Comparison of ENCODE assay signal across 17 cellular contexts in genomic region chr3:178768072-178768864, GRCh38.
A peak's percentile ranks its signal among the peaks of the same experiment; 100 is the strongest.
DNase-seq lines count a peak whose midpoint lies in the region; ATAC-seq and TF ChIP-seq lines count a peak whose summit lies in the region.
"Had no signal": no experiment of that assay in that cellular context is flagged by ENCODE, and none has a peak within 500 bp of the region (broad histone marks: within the 10 kb centered on the region; RNA-seq: fewer than 3 reads in every experiment).

No MANE protein-coding gene starts in this region.

- H3K27me3 Mint-ChIP-seq in natural killer cell treated with Interleukin-12 subunit alpha and Interleukin-12 subunit beta and Interleukin-15 and Interleukin-18, amount 100 ng/mL, for 72 hours: no peaks in the 10 kb centered on the region
- H3K27me3 Mint-ChIP-seq in activated naive CD4-positive, alpha-beta T cell treated with anti-CD3 and anti-CD28 coated beads, Interleukin-2, amount 10 ng/mL, durations not matched to agents 7 days and 5 days: no peaks in the 10 kb centered on the region

- no peak overlapping the region for H3K4me3 ChIP-seq in trophoblast cell (ENCODE audit: low read depth, low read length)
- H3K4me3 ChIP-seq: SJCRH30, suprapubic skin had no signal

- H3K4ac ChIP-seq in trophoblast cell (ENCODE audit: low read depth, low read length): no peak overlapping the region

- no peaks in the 10 kb centered on the region for H3K4me1 ChIP-seq in trophoblast cell (ENCODE audit: control insufficient read depth in 1 of 2, insufficient read depth in 2 of 2, low read length in 2 of 2)
- H3K4me1 ChIP-seq: SJCRH30, suprapubic skin had no signal

- no peak overlapping the region for H3K27ac Mint-ChIP-seq in natural killer cell treated with Interleukin-12 subunit alpha and Interleukin-12 subunit beta and Interleukin-15 and Interleukin-18, amount 100 ng/mL, for 72 hours
- no peak overlapping the region for H3K27ac Mint-ChIP-seq in activated naive CD4-positive, alpha-beta T cell treated with anti-CD3 and anti-CD28 coated beads, Interleukin-2, amount 10 ng/mL, durations not matched to agents 7 days and 5 days

- H3K27me3 ChIP-seq in trophoblast cell (ENCODE audit: insufficient read depth, low read length): no peaks in the 10 kb centered on the region
- H3K27me3 ChIP-seq: SJCRH30, suprapubic skin had no signal

- peaks cover 10% of the 10 kb centered on the region for H3K9me3 Mint-ChIP-seq in natural killer cell treated with Interleukin-12 subunit alpha and Interleukin-12 subunit beta and Interleukin-15 and Interleukin-18, amount 100 ng/mL, for 72 hours
- H3K9me3 Mint-ChIP-seq in activated naive CD4-positive, alpha-beta T cell treated with anti-CD3 and anti-CD28 coated beads, Interleukin-2, amount 10 ng/mL, durations not matched to agents 7 days and 5 days: peaks cover 9% of the 10 kb centered on the region

- no peak overlapping the region for H3K9ac ChIP-seq in trophoblast cell (ENCODE audit: low read length)

- no peak overlapping the region for H4K12ac ChIP-seq in trophoblast cell (ENCODE audit: low read depth, low read length)

- H2BK12ac ChIP-seq in trophoblast cell (ENCODE audit: low read length): no peak overlapping the region

- ATAC-seq in GM18499 (IDR thresholded peaks at IDR 0.05; ENCODE audit: insufficient read depth, unreplicated experiment) (peak; percentile 79), GM19455 (IDR thresholded peaks at IDR 0.05; ENCODE audit: unreplicated experiment) (peak; percentile 61), HG02642 (IDR thresholded peaks at IDR 0.05; ENCODE audit: poor library complexity, unreplicated experiment) (peak; percentile 56), HG03432 (IDR thresholded peaks at IDR 0.05; ENCODE audit: unreplicated experiment) (peak; percentile 86)
- no peak for ATAC-seq in natural killer cell treated with Interleukin-12 subunit alpha and Interleukin-12 subunit beta and Interleukin-15 and Interleukin-18, amount 100 ng/mL, for 72 hours
- ATAC-seq: esophagus mucosa had no signal

- no peak overlapping the region for H2AK5ac ChIP-seq in trophoblast cell (ENCODE audit: low read length)

- no peak overlapping the region for H3K14ac ChIP-seq in trophoblast cell (ENCODE audit: low read length)

- H3K36me3 ChIP-seq in trophoblast cell (ENCODE audit: control insufficient read depth in 1 of 2, insufficient read depth in 2 of 2, low read length in 2 of 2): no peaks in the 10 kb centered on the region
- H3K36me3 ChIP-seq: SJCRH30, suprapubic skin had no signal

- no peaks in the 10 kb centered on the region for H3K4me1 Mint-ChIP-seq in natural killer cell treated with Interleukin-12 subunit alpha and Interleukin-12 subunit beta and Interleukin-15 and Interleukin-18, amount 100 ng/mL, for 72 hours (ENCODE audit: low read depth in 2 of 2)
- H3K4me1 Mint-ChIP-seq in activated naive CD4-positive, alpha-beta T cell treated with anti-CD3 and anti-CD28 coated beads, Interleukin-2, amount 10 ng/mL, durations not matched to agents 7 days and 5 days: peaks cover 6% of the 10 kb centered on the region

- H3K9me3 ChIP-seq in trophoblast cell (ENCODE audit: insufficient read depth, low read depth, low read length): no peaks in the 10 kb centered on the region
- H3K9me3 ChIP-seq: SJCRH30, suprapubic skin had no signal

- no peaks in the 10 kb centered on the region for H3K79me1 ChIP-seq in trophoblast cell (ENCODE audit: low read length)

- H2AFZ ChIP-seq in trophoblast cell (ENCODE audit: insufficient read depth, low read length, poor library complexity): no peak overlapping the region

- no peak overlapping the region for H4K8ac ChIP-seq in trophoblast cell (ENCODE audit: low read depth, low read length)

- H3K36me3 Mint-ChIP-seq in natural killer cell treated with Interleukin-12 subunit alpha and Interleukin-12 subunit beta and Interleukin-15 and Interleukin-18, amount 100 ng/mL, for 72 hours: no peaks in the 10 kb centered on the region
- H3K36me3 Mint-ChIP-seq in activated naive CD4-positive, alpha-beta T cell treated with anti-CD3 and anti-CD28 coated beads, Interleukin-2, amount 10 ng/mL, durations not matched to agents 7 days and 5 days: no peaks in the 10 kb centered on the region

- DNase-seq in natural killer cell treated with Interleukin-12 subunit alpha and Interleukin-12 subunit beta and Interleukin-15 and Interleukin-18, amount 100 ng/mL, for 72 hours (ENCODE audit: low spot score): no peak
- DNase-seq in trophoblast cell (no peak), HEK293T (ENCODE audit: extremely low spot score) (no peak)
- no peak for DNase-seq in activated naive CD4-positive, alpha-beta T cell treated with anti-CD3 and anti-CD28 coated beads, Interleukin-2, amount 10 ng/mL, durations not matched to agents 7 days and 5 days
- DNase-seq: activated CD4-positive, alpha-beta T cell treated with anti-CD3 and anti-CD28 coated beads, Interleukin-2, amount 50 U/mL, for 48 hours; aorta; cortex of kidney; GF-D8; hippocampal formation; MV-4-11; SJCRH30 had no signal

- H3K4me2 ChIP-seq in trophoblast cell (ENCODE audit: low read length): no peak overlapping the region

- no peak overlapping the region for H3K23ac ChIP-seq in trophoblast cell (ENCODE audit: low read length)

- H2BK5ac ChIP-seq in trophoblast cell (ENCODE audit: low read depth, low read length, poor library complexity): no peak overlapping the region

- WGBS in trophoblast cell (ENCODE audit: extremely low coverage, insufficient coverage, insufficient read length): no CpG with 5 or more reads among the region's 5 CpGs

- H4K91ac ChIP-seq in trophoblast cell (ENCODE audit: low read depth, low read length): no peak overlapping the region

- CTCF ChIA-PET in activated naive CD4-positive, alpha-beta T cell treated with anti-CD3 and anti-CD28 coated beads, Interleukin-2, amount 10 ng/mL, durations not matched to agents 7 days and 5 days (lab: Charles Lee): no interaction called here
- CTCF ChIA-PET in HEK293T (lab: Yijun Ruan, JAX): no interaction called here

- H3K4me3 Mint-ChIP-seq in natural killer cell treated with Interleukin-12 subunit alpha and Interleukin-12 subunit beta and Interleukin-15 and Interleukin-18, amount 100 ng/mL, for 72 hours: no peak overlapping the region
- no peak overlapping the region for H3K4me3 Mint-ChIP-seq in activated naive CD4-positive, alpha-beta T cell treated with anti-CD3 and anti-CD28 coated beads, Interleukin-2, amount 10 ng/mL, durations not matched to agents 7 days and 5 days

- H3K79me2 ChIP-seq in trophoblast cell (ENCODE audit: control insufficient read depth, insufficient read depth, low read length, poor library complexity): no peaks in the 10 kb centered on the region

- no peak overlapping the region for H2BK120ac ChIP-seq in trophoblast cell (ENCODE audit: insufficient read depth, low read length, poor library complexity)

- POLR2A ChIA-PET in HEK293T (lab: Yijun Ruan, JAX): no interaction called here

- H3K27ac ChIP-seq in trophoblast cell (ENCODE audit: low read depth, low read length): no peak overlapping the region
- H3K27ac ChIP-seq: SJCRH30, suprapubic skin had no signal

- no peak overlapping the region for H3K18ac ChIP-seq in trophoblast cell (ENCODE audit: low read length)

TF ChIP-seq in HEK293T, 16 proteins besides CTCF, POLR2A, EP300 and RAD21:
- TF ChIP-seq HDGF (IDR thresholded peaks at IDR 0.05; ENCODE audit: borderline replicate concordance) (no peak), BHLHE40 (IDR thresholded peaks at IDR 0.05; ENCODE audit: borderline replicate concordance) (no peak), L3MBTL2 (conservative IDR thresholded peaks at IDR 0.05) (no peak), ZNF384 (IDR thresholded peaks at IDR 0.05) (no peak), LEF1 (IDR thresholded peaks at IDR 0.05; ENCODE audit: borderline replicate concordance) (no peak), ELF4 (IDR thresholded peaks at IDR 0.05) (no peak), FOXK2 (IDR thresholded peaks at IDR 0.05) (no peak), SP1 (IDR thresholded peaks at IDR 0.05) (no peak), PKNOX1 (IDR thresholded peaks at IDR 0.05) (no peak), CTBP1 (IDR thresholded peaks at IDR 0.05; ENCODE audit: borderline replicate concordance) (no peak), NFRKB (IDR thresholded peaks at IDR 0.05) (no peak), SUZ12 (IDR thresholded peaks at IDR 0.05) (no peak)
TF ChIP-seq in HEK293T: peak in this region for 0.

Comparison
In these comparisons a context has a peak if more than half of its experiments do, and no peak if none do; other contexts are left out.
1. ATAC-seq: peak in GM18499 (single experiment), GM19455 (single experiment), HG02642 (single experiment) and HG03432 (single experiment); none in natural killer cell treated with Interleukin-12 subunit alpha and Interleukin-12 subunit beta and Interleukin-15 and Interleukin-18, amount 100 ng/mL, for 72 hours (0 of 2).